In the genomic region with DNA sequence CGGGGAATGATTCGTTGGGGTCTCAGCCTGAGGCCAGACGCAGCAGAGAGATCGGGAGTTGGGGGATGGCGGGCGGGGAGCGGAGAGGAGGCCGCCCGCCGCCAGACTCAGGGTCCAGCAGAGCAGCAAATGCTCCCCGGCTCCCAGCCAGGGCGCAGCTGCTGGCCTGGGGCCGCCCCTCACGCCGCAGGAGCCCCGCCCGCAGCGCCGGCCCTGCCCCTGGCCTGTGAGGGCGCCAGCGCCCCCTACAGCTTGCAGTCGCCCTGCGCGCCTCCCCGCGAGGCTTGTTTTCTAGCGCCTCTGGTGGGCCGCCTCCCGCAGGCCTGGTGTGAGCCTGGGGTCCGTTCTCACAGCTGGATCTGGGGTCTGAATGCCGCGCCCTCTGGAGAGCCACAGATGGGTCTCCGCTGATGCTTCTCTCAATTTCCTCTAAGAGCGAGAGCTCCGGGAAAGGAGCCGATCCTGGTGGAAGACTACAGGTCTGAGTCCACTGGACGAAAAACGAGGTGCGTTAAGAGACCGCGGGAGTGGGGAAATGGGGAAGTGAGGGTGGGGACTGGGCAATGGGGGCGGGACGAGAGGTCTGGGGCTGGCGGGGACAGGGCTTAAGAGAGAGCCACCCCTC, we compare ENCODE assay signal across 8 cellular contexts. TPM values are rescaled to one million over a fixed set of nuclear protein-coding genes. Genes with fewer than 3 reads are reported as not detected.
DNase-seq lines count a peak whose midpoint lies in the region; ATAC-seq and TF ChIP-seq lines count a peak whose summit lies in the region.

No MANE protein-coding gene starts in this region.

- no peaks in the 10 kb centered on the region for H3K9me2 ChIP-seq in PC-3 (replicated peaks; ENCODE audit: low read length)

- peak overlapping the region; percentile 74 to 90 for H4K8ac ChIP-seq in IMR-90 (ENCODE audit: low read depth in 2 of 2, low read length in 2 of 2)

- BruUV-seq in IMR-90 (replicated peaks; lab: Mats Ljungman, UMichigan) (no TSS peak), PC-3 (replicated peaks; lab: Mats Ljungman, UMichigan) (no TSS peak)

- H2BK120ac ChIP-seq in IMR-90 (ENCODE audit: low read depth, low read length) = peak overlapping the region; percentile 80

- H2AFZ ChIP-seq in IMR-90 (replicated peaks; ENCODE audit: low read length, poor library complexity) (peak overlapping the region; percentile 97), PC-3 (ENCODE audit: low read length) (peak overlapping the region; percentile 99)

- 0 out of 4 replicates have a peak, but pooled peaks cover 0 to 5% of the 10 kb centered on the region in 2 experiments for H3K79me1 ChIP-seq in IMR-90 (ENCODE audit: low read depth in 1 of 2, low read length in 2 of 2)

- 0% methylated on average over 7 of the region's 44 CpGs; no CpG with 5 or more reads in 1 of the 2 experiments for WGBS in IMR-90 (ENCODE audit: extremely low coverage in 2 of 2, insufficient read length in 1 of 2), 2 experiments
- WGBS in esophagus muscularis mucosa = under 1% methylated on average over 14 of the region's 44 CpGs

- no peaks in the 10 kb centered on the region for H3K27me3 ChIP-seq in IMR-90 (ENCODE audit: control insufficient read depth, insufficient read depth, low read length)
- H3K27me3 ChIP-seq in PC-3 (ENCODE audit: low read length) = no peaks in the 10 kb centered on the region
- no peaks in the 10 kb centered on the region for H3K27me3 ChIP-seq in esophagus muscularis mucosa

- H2BK5ac ChIP-seq in IMR-90 (ENCODE audit: low read depth, low read length, poor library complexity, severe bottlenecking) = peak overlapping the region; percentile 90

- peaks cover 18% of the 10 kb centered on the region for H3K4me1 Mint-ChIP-seq in activated T-cell treated with anti-CD3 and anti-CD28 coated beads, Interleukin-2, amount 50 U/mL, for 4 hours (ENCODE audit: low read depth)

- peak overlapping the region; percentile 81 for H4K5ac ChIP-seq in IMR-90 (ENCODE audit: low read depth, low read length)

- no peak for TF ChIP-seq EP300 in esophagus muscularis mucosa (IDR thresholded peaks at IDR 0.05)

- peak; percentile 69 for TF ChIP-seq RAD21 in IMR-90 (IDR thresholded peaks at IDR 0.05; ENCODE audit: low read length)

- peak overlapping the region; percentile 85 for H4K91ac ChIP-seq in IMR-90 (ENCODE audit: insufficient read depth, low read depth, low read length)

- no peak overlapping the region for H2BK20ac ChIP-seq in IMR-90 (ENCODE audit: low read depth, low read length)

- H3K23ac ChIP-seq in IMR-90 (ENCODE audit: low read depth, low read length) = peak overlapping the region; percentile 98

- no peaks in the 10 kb centered on the region; the same call in 1 of the 2 replicates for H3K9me1 ChIP-seq in IMR-90 (ENCODE audit: insufficient read depth, low read length)

- H3K4me1 ChIP-seq in IMR-90 (ENCODE audit: control insufficient read depth, insufficient read depth, low read length) (peaks cover 8% of the 10 kb centered on the region; the same call in 1 of the 2 replicates), PC-3 (ENCODE audit: insufficient read depth, low read length) (peaks cover 6% of the 10 kb centered on the region; the same call in 1 of the 2 replicates), esophagus muscularis mucosa (peaks cover 11 to 26% (median 20%) of the 10 kb centered on the region in 4 donors)

- H2AK5ac ChIP-seq in IMR-90 (ENCODE audit: low read depth, low read length) = no peak overlapping the region

- H2AK9ac ChIP-seq in IMR-90 (replicated peaks; ENCODE audit: low read depth, low read length, poor library complexity) = peak overlapping the region; percentile 91

- H3K27ac ChIP-seq in IMR-90 (ENCODE audit: insufficient read depth, low read length) = peak overlapping the region; percentile 84
- peak overlapping the region; percentile 51 for H3K27ac ChIP-seq in PC-3 (ENCODE audit: low read length)
- peak overlapping the region; percentile 88 to 93 (median 90) for H3K27ac ChIP-seq in esophagus muscularis mucosa (replicated peaks in 1 of 4)

- intact Hi-C loops in IMR-90 (cut with micrococcal nuclease) = no loop called here
- intact Hi-C loops in PC-3 (cut with micrococcal nuclease) = loop anchor here (2.0 to 5.0 kb wide), 2 partner anchors 30 to 100 kb away; a partner anchor contains a TSS
- intact Hi-C loops in esophagus muscularis mucosa (cut with DNase I) = no loop called here

- CTCF ChIA-PET in IMR-90 (lab: Yijun Ruan, JAX) (interaction anchor here (0.5 to 2.8 kb wide), 21 partner anchors 10 to 466 kb away, joined by 3 to 34 read pairs (median 5); a partner anchor contains a TSS), PC-3 (lab: Charles Lee) (interaction anchor here (0.8 to 1.2 kb wide), 4 partner anchors 29 to 321 kb away, joined by 3 to 6 read pairs (median 4); a partner anchor contains a TSS)

- H3K4me3 ChIP-seq in IMR-90 (ENCODE audit: insufficient read depth, low read depth, low read length) = peak overlapping the region; percentile 82
- H3K4me3 ChIP-seq in PC-3 (ENCODE audit: low read length) = peak overlapping the region; percentile 96
- peak overlapping the region; percentile 63 to 75 (median 68) for H3K4me3 ChIP-seq in esophagus muscularis mucosa

- peak overlapping the region; percentile 94 for H3K56ac ChIP-seq in IMR-90 (ENCODE audit: extremely low read depth, insufficient read depth, low read length)

- peak overlapping the region; percentile 66 for H3K18ac ChIP-seq in IMR-90 (ENCODE audit: low read depth, low read length)

- H2BK15ac ChIP-seq in IMR-90 (ENCODE audit: low read depth, low read length) = peak overlapping the region; percentile 60; the same call in 1 of the 3 replicates

- no peaks in the 10 kb centered on the region for H3K9me3 ChIP-seq in IMR-90 (ENCODE audit: control insufficient read depth, insufficient read depth, low read length)
- no peaks in the 10 kb centered on the region for H3K9me3 ChIP-seq in PC-3 (ENCODE audit: low read length)
- no peaks in the 10 kb centered on the region for H3K9me3 ChIP-seq in esophagus muscularis mucosa

- peak; percentile 84 for ATAC-seq in GM21529 (IDR thresholded peaks at IDR 0.05; ENCODE audit: unreplicated experiment)
- ATAC-seq in IMR-90 (ENCODE audit: low read depth) = peak; percentile 98
- ATAC-seq in PC-3 = peak; percentile 92
- ATAC-seq in activated T-cell treated with anti-CD3 and anti-CD28 coated beads, Interleukin-2, amount 50 U/mL, for 4 hours = peak; percentile 96 to 98

- H3K9ac ChIP-seq in IMR-90 (ENCODE audit: low read depth, low read length) = peak overlapping the region; percentile 85
- H3K9ac ChIP-seq in PC-3 (ENCODE audit: low read length) = peak overlapping the region; percentile 86

- in situ Hi-C loops in IMR-90 (cut with MboI; ENCODE audit: low sequenced_read_pairs) = no loop called here

- H4K20me1 ChIP-seq in IMR-90 (ENCODE audit: insufficient read depth, low read length) (no peaks in the 10 kb centered on the region), PC-3 (ENCODE audit: low read length) (no peaks in the 10 kb centered on the region)

- no peaks in the 10 kb centered on the region for H3K27me3 Mint-ChIP-seq in activated T-cell treated with anti-CD3 and anti-CD28 coated beads, Interleukin-2, amount 50 U/mL, for 4 hours (ENCODE audit: low read depth)

- dilution Hi-C loops in IMR-90 (cut with HindIII; ENCODE audit: low sequenced_read_pairs, unreplicated experiment) = no loop called here

- H3K9me3 Mint-ChIP-seq in activated T-cell treated with anti-CD3 and anti-CD28 coated beads, Interleukin-2, amount 50 U/mL, for 4 hours = no peaks in the 10 kb centered on the region

- H3K4me2 ChIP-seq in IMR-90 (ENCODE audit: low read depth, low read length) (peak overlapping the region; percentile 94), PC-3 (ENCODE audit: low read length) (peak overlapping the region; percentile 100)

- H3K36me3 Mint-ChIP-seq in activated T-cell treated with anti-CD3 and anti-CD28 coated beads, Interleukin-2, amount 50 U/mL, for 4 hours (ENCODE audit: insufficient read depth) = peaks cover 3% of the 10 kb centered on the region

- peak overlapping the region; percentile 97 for H3K14ac ChIP-seq in IMR-90 (replicated peaks; ENCODE audit: low read depth, low read length)

- TF ChIP-seq CTCF in IMR-90 (conservative IDR thresholded peaks at IDR 0.05; ENCODE audit: low read depth, low read length) = peak; percentile 100
- TF ChIP-seq CTCF in PC-3 (conservative IDR thresholded peaks at IDR 0.05; ENCODE audit: low read depth, low read length) = peak; percentile 98
- TF ChIP-seq CTCF in esophagus muscularis mucosa (IDR thresholded peaks at IDR 0.05) = peak; percentile 97 to 99 (median 97)

- H3F3A ChIP-seq in PC-3 (ENCODE audit: low read length, unreplicated experiment) = no peaks in the 10 kb centered on the region

- peak overlapping the region; percentile 94 for H3K4me3 Mint-ChIP-seq in activated T-cell treated with anti-CD3 and anti-CD28 coated beads, Interleukin-2, amount 50 U/mL, for 4 hours

- DNase-seq in DMS53 treated with DMSO at 0.1 percent for 48 hours (lab: John Stamatoyannopoulos, UW; ENCODE audit: unreplicated experiment) (peak; percentile 89), IMR-90 (peak; percentile 90), PC-3 (peak; percentile 95), esophagus muscularis mucosa (ENCODE audit: extremely low spot score) (peak; percentile 98), myocyte (ENCODE audit: low read depth) (peak; percentile 94)
- peak; percentile 91 for DNase-seq in activated T-cell treated with anti-CD3 and anti-CD28 coated beads, Interleukin-2, amount 50 U/mL, for 4 hours
- peak; percentile 77 to 86 for DNase-seq in stimulated activated CD8-positive, alpha-beta memory T cell treated with anti-CD3 and anti-CD28 coated beads, Interleukin-7, amount 100 ng/mL, for 4 hours (ENCODE audit: low read depth in 2 of 2)

- TF ChIP-seq POLR2A in IMR-90 (IDR thresholded peaks at IDR 0.05; ENCODE audit: low read depth, low read length) (peak; percentile 73; the same call in 1 of the 2 replicates), esophagus muscularis mucosa (IDR thresholded peaks at IDR 0.05; ENCODE audit: low read depth) (peak; percentile 80)

- POLR2A ChIA-PET in IMR-90 (lab: Charles Lee; ENCODE audit: unreplicated experiment) = interaction anchor here (0.6 to 1.2 kb wide), 2 partner anchors 28 to 34 kb away, joined by 3 to 4 read pairs; a partner anchor contains a TSS
- POLR2A ChIA-PET in PC-3 (lab: Charles Lee; ENCODE audit: unreplicated experiment) = interaction anchor here (2.0 kb wide), 1 partner anchor 29 kb away, joined by 9 read pairs; a partner anchor contains a TSS

- H3K79me2 ChIP-seq in PC-3 (ENCODE audit: low read length) = no peaks in the 10 kb centered on the region

- peak overlapping the region; percentile 94 for H3K4ac ChIP-seq in IMR-90 (ENCODE audit: low read depth, low read length)

- H3K36me3 ChIP-seq in IMR-90 (ENCODE audit: control insufficient read depth, insufficient read depth, low read length) = peaks cover 4% of the 10 kb centered on the region; the same call in 1 of the 2 replicates
- no peaks in the 10 kb centered on the region; the same call in 1 of the 2 replicates for H3K36me3 ChIP-seq in PC-3 (ENCODE audit: low read depth, low read length)
- peaks cover 0 to 5% (median 0%) of the 10 kb centered on the region in 4 donors for H3K36me3 ChIP-seq in esophagus muscularis mucosa

RNA-seq across cellular contexts. Expression of a gene that starts 29.9 kb away (rescaled TPM):
- total RNA-seq in IMR-90 (2012; rRNA removed) = 6.3 and 6.7 TPM in 2 replicates
- 3.3 and 4.1 TPM in 2 replicates for polyA plus RNA-seq in IMR-90 (2012; rRNA removed)
- 0.90 and 1.1 TPM in 2 replicates for polyA plus RNA-seq in IMR-90 (2012; cell fraction: cytosol; rRNA removed)
- polyA plus RNA-seq in IMR-90 (2012; cell fraction: nucleus; rRNA removed; ENCODE audit: low replicate concordance) = 2.4 and 14.2 TPM in 2 replicates
- total RNA-seq in PC-3 (2014; rRNA removed) = 5.6 and 6.4 TPM in 2 replicates
- total RNA-seq in activated T-cell treated with anti-CD3 and anti-CD28 coated beads, Interleukin-2, amount 50 U/mL, for 4 hours = 10 to 100 TPM in 2 of 3 donors, 1 to 10 TPM in 1; 9.3 to 14.5 (median 11.3) TPM
- 1 to 10 TPM; 5.3 to 6.4 (median 5.9) TPM for total RNA-seq in esophagus muscularis mucosa
- 13.7 and 28.7 TPM in 2 replicates for total RNA-seq in myocyte
- polyA plus RNA-seq in myocyte (2012) = 7.9 TPM

Comparison
In these comparisons a context has a peak if more than half of its experiments do, and no peak if none do; other contexts are left out.
1. Peak in every context shown above with its lines: DNase-seq, ATAC-seq, H3K4me3 ChIP-seq and H3K27ac ChIP-seq.